ENCODE assay signal across 8 cellular contexts in the genomic region with DNA sequence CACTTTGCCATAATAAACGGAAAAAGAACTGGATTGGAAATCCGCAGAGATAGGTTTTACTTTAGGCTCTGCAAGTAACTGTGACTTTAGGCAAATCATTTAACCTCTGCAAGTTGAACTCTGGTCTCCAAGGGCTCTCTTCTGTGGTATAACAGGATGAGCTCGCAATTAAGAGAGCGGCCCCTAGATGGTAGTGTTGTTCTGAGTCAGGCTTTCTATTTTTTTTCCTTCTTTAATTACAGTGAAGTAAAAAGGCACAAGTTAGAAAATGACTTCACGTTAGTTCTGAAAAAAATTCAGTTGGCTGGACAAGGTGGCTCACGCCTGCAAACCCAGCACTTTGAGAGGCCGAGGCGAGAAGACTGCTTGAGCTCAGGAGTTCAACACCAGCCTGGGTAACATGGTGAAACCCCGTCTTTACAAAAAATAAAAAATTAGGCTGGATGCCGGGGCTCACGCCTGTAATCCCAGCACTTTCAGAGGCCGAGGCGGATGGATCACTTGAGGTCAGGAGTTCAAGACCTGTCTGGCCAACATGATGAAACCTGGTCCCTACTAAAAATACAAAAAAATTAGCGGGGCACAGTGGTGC. TPM values are rescaled to one million over a fixed set of nuclear protein-coding genes. Genes with fewer than 3 reads are reported as not detected.
DNase-seq lines count a peak whose midpoint lies in the region; ATAC-seq and TF ChIP-seq lines count a peak whose summit lies in the region.

No MANE protein-coding gene starts in this region.

- ATAC-seq in HG03135 (IDR thresholded peaks at IDR 0.05; ENCODE audit: unreplicated experiment), result peak; percentile 88
- ATAC-seq in mucosa of descending colon, result peak; percentile 89

- peaks cover 49% of the 10 kb centered on the region for H3K36me3 Mint-ChIP-seq in Caco-2 (ENCODE audit: insufficient read depth, unreplicated experiment)

- CTCF ChIA-PET in Caco-2 (lab: Charles Lee), result interaction anchor here (0.6 to 1.5 kb wide), 7 partner anchors 9 to 487 kb away, joined by 3 to 9 read pairs (median 3); partner anchors contain the start of gene SH3D19

- no peak overlapping the region for H3K4me3 Mint-ChIP-seq in Caco-2 (ENCODE audit: unreplicated experiment)

- intact Hi-C loops in Caco-2 (cut with micrococcal nuclease; ENCODE audit: unreplicated experiment) (loop anchor here (1.0 to 10.0 kb wide), 5 partner anchors 157 to 527 kb away; partner anchors contain the start of gene PRSS48), mucosa of descending colon (cut with DNase I, micrococcal nuclease) (loop anchor here in 1 of 2 donors (5.0 kb wide), 1 partner anchor 250 kb away; no protein-coding TSS in a partner anchor), tibial artery (cut with DNase I; ENCODE audit: low total_unique reads) (no loop called here)

- peak overlapping the region in 1 of 2 donors; percentile 11 for H3K27ac ChIP-seq in tibial artery

- no peaks in the 10 kb centered on the region for H3K9me3 ChIP-seq in Caco-2
- H3K9me3 ChIP-seq in mucosa of descending colon, result no peaks in the 10 kb centered on the region
- H3K9me3 ChIP-seq in tibial artery, result no peaks in the 10 kb centered on the region

- no peaks in the 10 kb centered on the region for H3K36me3 ChIP-seq in Caco-2 (ENCODE audit: control insufficient read depth, insufficient read depth, low read length)
- peaks cover 4% of the 10 kb centered on the region for H3K36me3 ChIP-seq in mucosa of descending colon (ENCODE audit: low read depth)
- H3K36me3 ChIP-seq in tibial artery, result peaks cover 13 to 58% (median 25%) of the 10 kb centered on the region in 3 donors

- no TSS peak for BruUV-seq in Caco-2 (replicated peaks; lab: Mats Ljungman, UMichigan)

- no peak overlapping the region for H3K27ac Mint-ChIP-seq in Caco-2 (ENCODE audit: unreplicated experiment)

- H3K4me1 Mint-ChIP-seq in Caco-2 (ENCODE audit: low read depth, unreplicated experiment), result no peaks in the 10 kb centered on the region

- peak; percentile 58 to 71 for DNase-seq in Caco-2
- peak; percentile 61 for DNase-seq in GM19238 (ENCODE audit: insufficient read length, low spot score)
- peak; percentile 6 for DNase-seq in NCI-H2196 treated with DMSO at 0.1 percent for 48 hours (lab: John Stamatoyannopoulos, UW; ENCODE audit: unreplicated experiment)
- peak; percentile 28 to 53 for DNase-seq in activated CD4-positive, alpha-beta T cell treated with anti-CD3 and anti-CD28 coated beads for 4 hours
- peak; percentile 55 for DNase-seq in epidermal melanocyte (ENCODE audit: insufficient read length, low spot score)
- DNase-seq in mucosa of descending colon, result peak in 1 of 3 donors; percentile 85
- peak in 1 of 2 donors; percentile 60 for DNase-seq in tibial artery

- H3K27me3 ChIP-seq in Caco-2 (replicated peaks; ENCODE audit: control insufficient read depth, insufficient read depth, low read length), result no peaks in the 10 kb centered on the region
- H3K27me3 ChIP-seq in tibial artery, result no peaks in the 10 kb centered on the region

- no peak overlapping the region for H3K4me3 ChIP-seq in Caco-2 (ENCODE audit: low read depth, low read length)
- H3K4me3 ChIP-seq in mucosa of descending colon, result no peak overlapping the region
- no peak overlapping the region for H3K4me3 ChIP-seq in tibial artery

- H3K27me3 Mint-ChIP-seq in Caco-2 (ENCODE audit: insufficient read depth, unreplicated experiment), result no peaks in the 10 kb centered on the region

- peak; percentile 69 to 70 for TF ChIP-seq CTCF in Caco-2 (IDR thresholded peaks at IDR 0.05; ENCODE audit: insufficient read depth in 1 of 2, low read depth in 1 of 2, low read length in 1 of 2, severe bottlenecking in 1 of 2, unreplicated experiment in 1 of 2)
- peak; percentile 25 for TF ChIP-seq CTCF in mucosa of descending colon (IDR thresholded peaks at IDR 0.05)
- TF ChIP-seq CTCF in tibial artery (IDR thresholded peaks at IDR 0.05), result peak; percentile 65 to 67

- peaks cover 4% of the 10 kb centered on the region; the same call in 1 of the 2 replicates for H3K4me1 ChIP-seq in Caco-2
- no peaks in the 10 kb centered on the region for H3K4me1 ChIP-seq in mucosa of descending colon (ENCODE audit: low read depth)
- peaks cover 0 to 4% (median 0%) of the 10 kb centered on the region in 4 donors for H3K4me1 ChIP-seq in tibial artery

- no peaks in the 10 kb centered on the region for H3K9me3 Mint-ChIP-seq in Caco-2 (ENCODE audit: unreplicated experiment)

- POLR2A ChIA-PET in Caco-2 (lab: Charles Lee), result interaction anchor here (0.5 kb wide), 1 partner anchor 9 kb away, joined by 3 read pairs; no protein-coding TSS in a partner anchor

RNA-seq across cellular contexts. Expression of gene RPS3A, which starts 18.0 kb away (rescaled TPM):
- 1,868 and 1,919 TPM in 2 replicates for total RNA-seq in Caco-2 (2022)
- 1,000 to 10,000 TPM; 1,131 to 1,494 (median 1,246) TPM for total RNA-seq in mucosa of descending colon
